Comparison of ENCODE assay signal across 8 cellular contexts in the genomic region with DNA sequence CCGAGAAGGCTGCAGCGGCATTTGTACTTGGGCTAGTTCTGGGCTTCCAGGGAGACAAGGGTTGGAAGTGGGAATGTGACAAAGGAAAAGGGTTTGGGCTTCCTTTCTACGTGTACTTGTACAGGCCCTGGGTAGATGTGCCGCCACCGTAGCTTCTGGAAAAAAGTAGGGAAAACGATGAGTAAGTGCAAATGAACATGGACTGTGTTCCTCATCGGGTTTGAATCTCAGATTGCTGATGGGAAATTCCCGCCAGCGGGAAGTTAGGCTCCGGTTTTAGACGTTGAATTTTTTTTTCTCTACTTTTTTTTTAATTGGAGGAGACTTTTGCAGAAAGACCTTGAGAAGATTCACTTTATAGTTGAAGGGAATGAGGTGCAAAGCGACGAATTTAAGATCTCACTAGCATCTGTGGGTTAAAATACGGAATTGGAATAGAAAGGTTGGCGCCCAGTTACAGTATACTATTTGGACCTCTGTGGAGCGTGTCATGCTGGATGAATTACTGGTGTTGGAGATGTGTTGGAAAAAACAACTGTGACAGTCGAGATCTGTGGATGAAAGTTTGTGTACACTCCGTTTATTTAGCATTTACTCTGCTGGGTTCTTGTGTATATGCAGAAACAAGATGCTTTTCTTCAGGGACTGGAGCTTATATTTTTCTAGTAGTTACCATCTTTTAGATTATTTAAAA. TPM values are rescaled to one million over a fixed set of nuclear protein-coding genes. Genes with fewer than 3 reads are reported as not detected.
A peak's percentile ranks its signal among the peaks of the same experiment; 100 is the strongest.
DNase-seq lines count a peak whose midpoint lies in the region; ATAC-seq lines count a peak whose summit lies in the region.

No MANE protein-coding gene starts in this region.

- H3K9me3 ChIP-seq in MG63 = no peaks in the 10 kb centered on the region
- H3K9me3 ChIP-seq in mesodermal cell (ENCODE audit: control insufficient read depth, low read length) = no peaks in the 10 kb centered on the region

- no peaks in the 10 kb centered on the region for H3K27me3 ChIP-seq in MG63

- H3K4me3 ChIP-seq in MG63 = peak overlapping the region; percentile 92
- H3K4me3 ChIP-seq in mesodermal cell (ENCODE audit: extremely low read depth, insufficient read depth, low read length, poor library complexity, severe bottlenecking) = peak overlapping the region; percentile 99

- H3K36me3 ChIP-seq in MG63 (peaks cover 49% of the 10 kb centered on the region), mesodermal cell (ENCODE audit: control insufficient read depth, insufficient read depth, low read length) (peaks cover 26% of the 10 kb centered on the region)

- H3K27ac ChIP-seq in caudate nucleus (ENCODE audit: low read depth, low read length) (peak overlapping the region; percentile 89), mesodermal cell (ENCODE audit: low read depth, low read length, severe bottlenecking) (peak overlapping the region; percentile 92)

- no peak for ATAC-seq in GM21737 (IDR thresholded peaks at IDR 0.05; ENCODE audit: unreplicated experiment)

- peaks cover 10% of the 10 kb centered on the region for H3K4me1 ChIP-seq in mesodermal cell (ENCODE audit: control insufficient read depth, insufficient read depth, low read length, poor library complexity, severe bottlenecking)

- 1 to 2% methylated on average over 15 to 17 of the region's 18 CpGs for WGBS in mesodermal cell (ENCODE audit: insufficient coverage in 2 of 2), 2 experiments

- DNase-seq in DMS 273 (lab: John Stamatoyannopoulos, UW; ENCODE audit: unreplicated experiment) (peak; percentile 65), DMS 273 treated with DMSO at 0.1 percent for 48 hours (lab: John Stamatoyannopoulos, UW) (no peak), MG63 (no peak), caudate nucleus (lab: John Stamatoyannopoulos, UW) (peak in 8 of 61 donors; percentile 15 to 59 (median 28)), DMS53 treated with DMSO at 0.1 percent for 48 hours (lab: John Stamatoyannopoulos, UW; ENCODE audit: unreplicated experiment) (no peak), OCI-M2 (lab: John Stamatoyannopoulos, UW; ENCODE audit: unreplicated experiment) (no peak)

RNA-seq across cellular contexts. Expression of gene G3BP1, which starts 1.3 kb away (rescaled TPM):
- total RNA-seq in MG63 (2014; rRNA removed; shearing (Covaris generic); ENCODE audit: low replicate concordance) = 187 and 352 TPM in 2 replicates
- polyA plus RNA-seq in mesodermal cell (2013, experiment 1 of 2) = 88.3 TPM
- 84.1 TPM for polyA plus RNA-seq in mesodermal cell (2013, experiment 2 of 2)

RNA-seq across cellular contexts. Expression of gene ATOX1, which starts 14.6 kb away (rescaled TPM):
- 69.5 and 138 TPM in 2 replicates for total RNA-seq in MG63 (2014; rRNA removed; shearing (Covaris generic); ENCODE audit: low replicate concordance)
- 123 TPM for polyA plus RNA-seq in mesodermal cell (2013, experiment 1 of 2)
- 103 TPM for polyA plus RNA-seq in mesodermal cell (2013, experiment 2 of 2)
